In genomic region chr17:80858301-80859003, GRCh38 we compare ENCODE assay signal across 13 cellular contexts.
A peak's percentile ranks its signal among the peaks of the same experiment; 100 is the strongest.
DNase-seq lines count a peak whose midpoint lies in the region; ATAC-seq lines count a peak whose summit lies in the region.
"Had no signal": no experiment of that assay in that cellular context is flagged by ENCODE, and none has a peak within 500 bp of the region (broad histone marks: within the 10 kb centered on the region; RNA-seq: fewer than 3 reads in every experiment).

No MANE protein-coding gene starts in this region.

- H3K27ac ChIP-seq in layer of hippocampus (ENCODE audit: low read depth, low read length): peak overlapping the region; percentile 43
- H3K27ac ChIP-seq: SJCRH30 had no signal

- intact Hi-C loops in activated T-helper 1 cell treated with anti-CD3 and anti-CD28 coated beads, Interleukin-12 subunit alpha, Interleukin-12 subunit beta, Interleukin-2, Interleukin-4 antibody, amounts not matched to agents 30 ng/mL and 10 ng/mL and 1 ng/mL, durations not matched to agents 14 hours and 24 hours and 36 hours (cut with micrococcal nuclease): no loop called here

- H3K36me3 Mint-ChIP-seq in activated CD4-positive, alpha-beta T cell treated with anti-CD3 and anti-CD28 coated beads, Interleukin-2, amount 10 ng/mL, durations not matched to agents 7 days and 5 days (ENCODE audit: low read depth): peaks cover 75% of the 10 kb centered on the region
- peaks cover 60% of the 10 kb centered on the region for H3K36me3 Mint-ChIP-seq in activated T-helper 1 cell treated with anti-CD3 and anti-CD28 coated beads, Interleukin-12 subunit alpha, Interleukin-12 subunit beta, Interleukin-2, Interleukin-4 antibody, amounts not matched to agents 30 ng/mL and 10 ng/mL and 1 ng/mL, durations not matched to agents 14 hours and 24 hours and 36 hours (ENCODE audit: low read depth)
- peaks cover 79% of the 10 kb centered on the region for H3K36me3 Mint-ChIP-seq in stimulated activated memory B cell treated with anti-CD40 and anti-IgM and Interleukin-4, amounts not matched to agents 10 μg/mL and 1 μg/mL and 100 μg/mL, for 72 hours

- no peaks in the 10 kb centered on the region for H3K27me3 Mint-ChIP-seq in activated CD4-positive, alpha-beta T cell treated with anti-CD3 and anti-CD28 coated beads, Interleukin-2, amount 10 ng/mL, durations not matched to agents 7 days and 5 days
- H3K27me3 Mint-ChIP-seq in activated T-helper 1 cell treated with anti-CD3 and anti-CD28 coated beads, Interleukin-12 subunit alpha, Interleukin-12 subunit beta, Interleukin-2, Interleukin-4 antibody, amounts not matched to agents 30 ng/mL and 10 ng/mL and 1 ng/mL, durations not matched to agents 14 hours and 24 hours and 36 hours (ENCODE audit: insufficient read depth): no peaks in the 10 kb centered on the region
- no peaks in the 10 kb centered on the region for H3K27me3 Mint-ChIP-seq in stimulated activated memory B cell treated with anti-CD40 and anti-IgM and Interleukin-4, amounts not matched to agents 10 μg/mL and 1 μg/mL and 100 μg/mL, for 72 hours
- H3K27me3 Mint-ChIP-seq: memory B cell had no signal

- H3K9me3 Mint-ChIP-seq in activated CD4-positive, alpha-beta T cell treated with anti-CD3 and anti-CD28 coated beads, Interleukin-2, amount 10 ng/mL, durations not matched to agents 7 days and 5 days: peaks cover 6% of the 10 kb centered on the region
- H3K9me3 Mint-ChIP-seq in activated T-helper 1 cell treated with anti-CD3 and anti-CD28 coated beads, Interleukin-12 subunit alpha, Interleukin-12 subunit beta, Interleukin-2, Interleukin-4 antibody, amounts not matched to agents 30 ng/mL and 10 ng/mL and 1 ng/mL, durations not matched to agents 14 hours and 24 hours and 36 hours: peaks cover 5% of the 10 kb centered on the region
- no peaks in the 10 kb centered on the region for H3K9me3 Mint-ChIP-seq in stimulated activated memory B cell treated with anti-CD40 and anti-IgM and Interleukin-4, amounts not matched to agents 10 μg/mL and 1 μg/mL and 100 μg/mL, for 72 hours
- H3K9me3 Mint-ChIP-seq: memory B cell had no signal

- CTCF ChIA-PET in activated CD4-positive, alpha-beta T cell treated with anti-CD3 and anti-CD28 coated beads, Interleukin-2, amount 10 ng/mL, durations not matched to agents 7 days and 5 days (lab: Charles Lee): interaction anchor here (0.6 to 1.6 kb wide), 3 partner anchors 12 to 141 kb away, joined by 3 to 4 read pairs (median 3); no protein-coding TSS in a partner anchor

- peaks cover 93% of the 10 kb centered on the region for H3K4me1 Mint-ChIP-seq in activated CD4-positive, alpha-beta T cell treated with anti-CD3 and anti-CD28 coated beads, Interleukin-2, amount 10 ng/mL, durations not matched to agents 7 days and 5 days
- H3K4me1 Mint-ChIP-seq in activated T-helper 1 cell treated with anti-CD3 and anti-CD28 coated beads, Interleukin-12 subunit alpha, Interleukin-12 subunit beta, Interleukin-2, Interleukin-4 antibody, amounts not matched to agents 30 ng/mL and 10 ng/mL and 1 ng/mL, durations not matched to agents 14 hours and 24 hours and 36 hours (ENCODE audit: low read depth): peaks cover 87% of the 10 kb centered on the region
- H3K4me1 Mint-ChIP-seq in stimulated activated memory B cell treated with anti-CD40 and anti-IgM and Interleukin-4, amounts not matched to agents 10 μg/mL and 1 μg/mL and 100 μg/mL, for 72 hours: peaks cover 31% of the 10 kb centered on the region
- H3K4me1 Mint-ChIP-seq: memory B cell had no signal

- DNase-seq in activated CD4-positive, alpha-beta T cell treated with anti-CD3 and anti-CD28 coated beads, Interleukin-2, amount 10 ng/mL, durations not matched to agents 7 days and 5 days: no peak
- DNase-seq in activated CD4-positive, alpha-beta T cell treated with anti-CD3 and anti-CD28 coated beads, Interleukin-2, amount 50 U/mL, for 48 hours: no peak
- DNase-seq in activated T-helper 1 cell treated with anti-CD3 and anti-CD28 coated beads, Interleukin-12 subunit alpha, Interleukin-12 subunit beta, Interleukin-2, Interleukin-4 antibody, amounts not matched to agents 30 ng/mL and 10 ng/mL and 1 ng/mL, durations not matched to agents 14 hours and 24 hours and 36 hours (ENCODE audit: low spot score): no peak
- no peak for DNase-seq in ecto neural progenitor cell (ENCODE audit: low spot score)
- DNase-seq: DMS53, NCI-H82, retina, SJCRH30 had no signal

- peak overlapping the region; percentile 96 for H3K27ac Mint-ChIP-seq in activated CD4-positive, alpha-beta T cell treated with anti-CD3 and anti-CD28 coated beads, Interleukin-2, amount 10 ng/mL, durations not matched to agents 7 days and 5 days
- H3K27ac Mint-ChIP-seq in activated T-helper 1 cell treated with anti-CD3 and anti-CD28 coated beads, Interleukin-12 subunit alpha, Interleukin-12 subunit beta, Interleukin-2, Interleukin-4 antibody, amounts not matched to agents 30 ng/mL and 10 ng/mL and 1 ng/mL, durations not matched to agents 14 hours and 24 hours and 36 hours: peak overlapping the region; percentile 96
- peak overlapping the region; percentile 74 for H3K27ac Mint-ChIP-seq in stimulated activated memory B cell treated with anti-CD40 and anti-IgM and Interleukin-4, amounts not matched to agents 10 μg/mL and 1 μg/mL and 100 μg/mL, for 72 hours
- H3K27ac Mint-ChIP-seq: memory B cell had no signal

- no peak overlapping the region for H3K4me3 Mint-ChIP-seq in activated CD4-positive, alpha-beta T cell treated with anti-CD3 and anti-CD28 coated beads, Interleukin-2, amount 10 ng/mL, durations not matched to agents 7 days and 5 days
- H3K4me3 Mint-ChIP-seq in activated T-helper 1 cell treated with anti-CD3 and anti-CD28 coated beads, Interleukin-12 subunit alpha, Interleukin-12 subunit beta, Interleukin-2, Interleukin-4 antibody, amounts not matched to agents 30 ng/mL and 10 ng/mL and 1 ng/mL, durations not matched to agents 14 hours and 24 hours and 36 hours: peak overlapping the region; percentile 57
- H3K4me3 Mint-ChIP-seq in stimulated activated memory B cell treated with anti-CD40 and anti-IgM and Interleukin-4, amounts not matched to agents 10 μg/mL and 1 μg/mL and 100 μg/mL, for 72 hours: no peak overlapping the region
- H3K4me3 Mint-ChIP-seq: memory B cell had no signal

- POLR2A ChIA-PET in activated CD4-positive, alpha-beta T cell treated with anti-CD3 and anti-CD28 coated beads, Interleukin-2, amount 10 ng/mL, durations not matched to agents 7 days and 5 days (lab: Charles Lee): no interaction called here

- no peak for ATAC-seq in stimulated activated memory B cell treated with anti-CD40 and anti-IgM and Interleukin-4, amounts not matched to agents 10 μg/mL and 1 μg/mL and 100 μg/mL, for 72 hours
- ATAC-seq in HG02678 (IDR thresholded peaks at IDR 0.05; ENCODE audit: unreplicated experiment) (no peak), GM21381 (IDR thresholded peaks at IDR 0.05; ENCODE audit: unreplicated experiment) (no peak)

- H3K27me3 ChIP-seq in layer of hippocampus (ENCODE audit: control insufficient read depth, insufficient read depth, low read length): no peaks in the 10 kb centered on the region
- H3K27me3 ChIP-seq: SJCRH30 had no signal
